Comparison of ENCODE assay signal across 16 cellular contexts in the genomic region with DNA sequence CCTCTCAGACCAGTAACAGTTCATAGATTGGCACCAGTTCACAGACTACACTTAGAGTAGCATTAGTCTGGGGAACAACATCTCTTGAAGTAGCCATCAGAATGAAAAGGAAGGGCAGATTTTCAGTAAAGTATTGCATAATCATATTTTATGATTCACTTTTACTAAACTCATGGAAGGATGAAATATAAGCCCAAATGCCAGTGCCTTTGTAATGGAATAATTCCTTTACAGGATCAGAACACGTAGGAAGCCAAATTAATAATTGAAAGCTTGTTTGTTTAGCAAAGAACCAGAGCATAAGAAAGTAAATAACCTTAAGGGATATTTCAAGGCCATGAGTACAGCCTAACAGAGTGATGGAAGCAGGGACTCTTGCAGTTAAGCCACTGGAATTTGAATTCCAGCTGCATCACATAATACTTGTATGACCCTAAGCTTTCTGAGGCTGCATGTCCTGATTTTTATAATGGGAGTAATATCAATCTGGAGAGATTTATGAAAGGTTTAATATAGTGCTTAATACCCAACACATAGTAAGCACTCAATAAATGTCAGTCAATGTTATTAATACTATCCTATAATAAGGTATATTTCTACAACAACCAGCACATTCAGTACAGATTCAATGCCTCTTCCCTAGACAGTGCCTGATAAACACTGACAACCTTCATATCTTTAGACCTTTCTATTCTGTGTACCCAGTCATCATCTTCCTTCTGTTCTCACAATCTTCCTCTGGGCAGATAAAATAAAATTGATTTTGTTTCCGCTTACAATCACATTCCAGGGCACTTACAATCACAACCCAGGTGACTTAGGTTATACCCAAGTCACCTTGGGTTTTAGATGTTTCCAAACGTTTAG. TPM values are rescaled to one million over a fixed set of nuclear protein-coding genes. Genes with fewer than 3 reads are reported as not detected.
DNase-seq lines count a peak whose midpoint lies in the region; ATAC-seq and TF ChIP-seq lines count a peak whose summit lies in the region.
"Had no signal": no experiment of that assay in that cellular context is flagged by ENCODE, and none has a peak within 500 bp of the region (broad histone marks: within the 10 kb centered on the region; RNA-seq: fewer than 3 reads in every experiment).

No MANE protein-coding gene starts in this region.

- DNase-seq in MCF 10A (ENCODE audit: unreplicated experiment) (peak; percentile 43), breast epithelium (ENCODE audit: low spot score in 2 of 2) (no peak), choroid plexus epithelial cell (ENCODE audit: low read depth) (peak; percentile 64), esophagus squamous epithelium (lab: John Stamatoyannopoulos, UW) (no peak), LoVo (ENCODE audit: low spot score) (no peak)
- DNase-seq in T-helper 2 cell treated with Interferon-gamma antibody and Interleukin-4, amounts not matched to agents 5 μg/mL and 100 μg/mL, for 36 hours (ENCODE audit: low spot score) = no peak
- DNase-seq: ACHN; activated CD4-positive, alpha-beta memory T cell treated with anti-CD3 and anti-CD28 coated beads for 36 hours; anterior cingulate cortex; NCI-H1436 treated with DMSO at 0.1 percent for 48 hours; NCI-H446; occipital lobe had no signal

- H3K36me3 Mint-ChIP-seq in MCF 10A (ENCODE audit: insufficient read depth, unreplicated experiment) = no peaks in the 10 kb centered on the region
- H3K36me3 Mint-ChIP-seq in T-helper 2 cell treated with Interferon-gamma antibody and Interleukin-4, amounts not matched to agents 5 μg/mL and 100 μg/mL, for 36 hours (ENCODE audit: low read depth) = no peaks in the 10 kb centered on the region
- H3K36me3 Mint-ChIP-seq: activated CD4-positive, alpha-beta memory T cell treated with anti-CD3 and anti-CD28 coated beads for 36 hours had no signal

- POLR2A ChIA-PET in MCF 10A (lab: Yijun Ruan, JAX) = interaction anchor here (0.8 to 2.5 kb wide), 7 partner anchors 9 to 208 kb away, joined by 4 to 11 read pairs (median 4); no protein-coding TSS in a partner anchor

- no peak overlapping the region for H3K27ac Mint-ChIP-seq in MCF 10A (ENCODE audit: low read depth, unreplicated experiment)
- H3K27ac Mint-ChIP-seq in T-helper 2 cell treated with Interferon-gamma antibody and Interleukin-4, amounts not matched to agents 5 μg/mL and 100 μg/mL, for 36 hours = no peak overlapping the region
- H3K27ac Mint-ChIP-seq: activated CD4-positive, alpha-beta memory T cell treated with anti-CD3 and anti-CD28 coated beads for 36 hours; activated T-helper 1 cell treated with anti-CD3 and anti-CD28 coated beads, Interleukin-12 subunit alpha, Interleukin-12 subunit beta, Interleukin-2, Interleukin-4 antibody, amounts not matched to agents 30 ng/mL and 10 ng/mL and 1 ng/mL, durations not matched to agents 14 hours and 24 hours and 36 hours had no signal

- H3K27me3 ChIP-seq in breast epithelium (no peaks in the 10 kb centered on the region), liver (ENCODE audit: control insufficient read depth in 4 of 4, insufficient read depth in 4 of 4, low read length in 3 of 4) (no peaks in the 10 kb centered on the region), esophagus squamous epithelium (no peaks in the 10 kb centered on the region)

- H3K4me1 ChIP-seq in breast epithelium (no peaks in the 10 kb centered on the region), liver (ENCODE audit: control insufficient read depth in 4 of 4, insufficient read depth in 4 of 4, low read length in 3 of 4) (peaks cover 2 to 18% (median 9%) of the 10 kb centered on the region in 4 donors), esophagus squamous epithelium (no peaks in the 10 kb centered on the region)

- TF ChIP-seq POLR2A in breast epithelium (IDR thresholded peaks at IDR 0.05) (no peak), esophagus squamous epithelium (IDR thresholded peaks at IDR 0.05) (no peak)

- H3K27ac ChIP-seq in breast epithelium (peak overlapping the region in 1 of 2 donors; percentile 38), liver (ENCODE audit: low read depth in 1 of 2, low read length in 2 of 2) (peak overlapping the region; percentile 55), esophagus squamous epithelium (no peak overlapping the region)
- H3K27ac ChIP-seq: SK-N-MC had no signal

- ATAC-seq in GM21786 (IDR thresholded peaks at IDR 0.05; ENCODE audit: unreplicated experiment) = no peak

- BruUV-seq in MCF 10A (replicated peaks; lab: Mats Ljungman, UMichigan) = no TSS peak

- CTCF ChIA-PET in MCF 10A (lab: Yijun Ruan, JAX) = interaction anchor here (0.9 to 1.2 kb wide), 2 partner anchors 8 to 10 kb away, joined by 4 read pairs; no protein-coding TSS in a partner anchor

- H3K36me3 ChIP-seq in breast epithelium = no peaks in the 10 kb centered on the region
- peaks cover 0 to 7% (median 0%) of the 10 kb centered on the region in 4 donors for H3K36me3 ChIP-seq in liver (ENCODE audit: control insufficient read depth in 4 of 4, insufficient read depth in 3 of 4, low read depth in 1 of 4, low read length in 3 of 4)
- no peaks in the 10 kb centered on the region for H3K36me3 ChIP-seq in esophagus squamous epithelium

- H3K4me1 Mint-ChIP-seq in MCF 10A (ENCODE audit: insufficient read depth, unreplicated experiment) = peaks cover 32% of the 10 kb centered on the region
- peaks cover 8% of the 10 kb centered on the region for H3K4me1 Mint-ChIP-seq in T-helper 2 cell treated with Interferon-gamma antibody and Interleukin-4, amounts not matched to agents 5 μg/mL and 100 μg/mL, for 36 hours (ENCODE audit: low read depth)

- no peaks in the 10 kb centered on the region for H3K27me3 Mint-ChIP-seq in MCF 10A (ENCODE audit: insufficient read depth, unreplicated experiment)
- H3K27me3 Mint-ChIP-seq in T-helper 2 cell treated with Interferon-gamma antibody and Interleukin-4, amounts not matched to agents 5 μg/mL and 100 μg/mL, for 36 hours (ENCODE audit: low read depth) = peaks cover 14% of the 10 kb centered on the region

- H3K9ac ChIP-seq in liver (ENCODE audit: low read depth in 1 of 2, low read length in 2 of 2) = peak overlapping the region in 1 of 2 donors; percentile 52

- intact Hi-C loops in MCF 10A (cut with micrococcal nuclease) = no loop called here
- intact Hi-C loops in breast epithelium (cut with DNase I; ENCODE audit: low total_unique reads) = no loop called here
- intact Hi-C loops in esophagus squamous epithelium (cut with DNase I) = no loop called here

- TF ChIP-seq RAD21 in liver (IDR thresholded peaks at IDR 0.05) = no peak

- no peak for TF ChIP-seq CTCF in MCF 10A (IDR thresholded peaks at IDR 0.05; ENCODE audit: unreplicated experiment)
- TF ChIP-seq CTCF in breast epithelium (IDR thresholded peaks at IDR 0.05) = no peak
- TF ChIP-seq CTCF in choroid plexus epithelial cell (conservative IDR thresholded peaks at IDR 0.05; ENCODE audit: low read depth, low read length) = no peak
- no peak for TF ChIP-seq CTCF in liver (IDR thresholded peaks at IDR 0.05; ENCODE audit: low read depth, low read length, missing input control)
- no peak for TF ChIP-seq CTCF in esophagus squamous epithelium (IDR thresholded peaks at IDR 0.05)

- peaks cover 6% of the 10 kb centered on the region for H3K9me3 Mint-ChIP-seq in MCF 10A (ENCODE audit: unreplicated experiment)
- no peaks in the 10 kb centered on the region for H3K9me3 Mint-ChIP-seq in T-helper 2 cell treated with Interferon-gamma antibody and Interleukin-4, amounts not matched to agents 5 μg/mL and 100 μg/mL, for 36 hours
- H3K9me3 Mint-ChIP-seq: activated CD4-positive, alpha-beta memory T cell treated with anti-CD3 and anti-CD28 coated beads for 36 hours; activated T-helper 1 cell treated with anti-CD3 and anti-CD28 coated beads, Interleukin-12 subunit alpha, Interleukin-12 subunit beta, Interleukin-2, Interleukin-4 antibody, amounts not matched to agents 30 ng/mL and 10 ng/mL and 1 ng/mL, durations not matched to agents 14 hours and 24 hours and 36 hours had no signal

- H3K4me3 Mint-ChIP-seq in MCF 10A (ENCODE audit: unreplicated experiment) = no peak overlapping the region
- no peak overlapping the region for H3K4me3 Mint-ChIP-seq in T-helper 2 cell treated with Interferon-gamma antibody and Interleukin-4, amounts not matched to agents 5 μg/mL and 100 μg/mL, for 36 hours
- H3K4me3 Mint-ChIP-seq: activated CD4-positive, alpha-beta memory T cell treated with anti-CD3 and anti-CD28 coated beads for 36 hours; activated T-helper 1 cell treated with anti-CD3 and anti-CD28 coated beads, Interleukin-12 subunit alpha, Interleukin-12 subunit beta, Interleukin-2, Interleukin-4 antibody, amounts not matched to agents 30 ng/mL and 10 ng/mL and 1 ng/mL, durations not matched to agents 14 hours and 24 hours and 36 hours had no signal

- WGBS in liver = 21% methylated on average over 3 of the region's 3 CpGs
- 55 to 56% methylated on average over 3 of the region's 3 CpGs for WGBS in esophagus squamous epithelium, 2 donors

- H3K4me3 ChIP-seq in breast epithelium (no peak overlapping the region), choroid plexus epithelial cell (ENCODE audit: low read depth, low read length) (no peak overlapping the region), liver (ENCODE audit: low read depth in 1 of 3, low read length in 3 of 3) (no peak overlapping the region), esophagus squamous epithelium (no peak overlapping the region)
- H3K4me3 ChIP-seq: SK-N-MC had no signal

- H3K9me3 ChIP-seq in breast epithelium (no peaks in the 10 kb centered on the region), liver (ENCODE audit: control insufficient read depth in 4 of 4, low read length in 3 of 4) (no peaks in the 10 kb centered on the region), esophagus squamous epithelium (no peaks in the 10 kb centered on the region)

TF ChIP-seq in liver, 16 proteins besides CTCF, POLR2A, EP300 and RAD21 (continues in another document):
- TF ChIP-seq EGR1 (IDR thresholded peaks at IDR 0.05; ENCODE audit: low read depth in 2 of 2) (no peak), RXRA (IDR thresholded peaks at IDR 0.05) (no peak)

RNA-seq across cellular contexts. Expression of a gene that starts 11.2 kb away (rescaled TPM):
- 239 and 382 TPM in 2 replicates for total RNA-seq in MCF 10A (2022)
- total RNA-seq in breast epithelium = 10 to 100 TPM; 22.9 to 38.5 (median 26.9) TPM
- 100 to 1,000 TPM; 190 to 237 TPM for total RNA-seq in liver
- polyA plus RNA-seq in liver = 100 to 1,000 TPM in 1 of 2 donors, 10 to 100 TPM in 1; 34.3 to 114 TPM
- total RNA-seq in esophagus squamous epithelium = 10 to 100 TPM; 30.9 to 73.7 (median 39.8) TPM

Comparison
In these comparisons a context has a peak if more than half of its experiments do, and no peak if none do; other contexts are left out.
1. DNase-seq: peak in MCF 10A (single experiment) and choroid plexus epithelial cell (single experiment); none in breast epithelium (0 of 2), T-helper 2 cell treated with Interferon-gamma antibody and Interleukin-4, amounts not matched to agents 5 μg/mL and 100 μg/mL, for 36 hours (single experiment), esophagus squamous epithelium (single experiment) and LoVo (single experiment).
2. H3K27ac ChIP-seq: peak in liver (2 of 2); none in esophagus squamous epithelium (0 of 4).